27 cellular contexts compared by ENCODE assay signal in genomic region chr10:108348215-108348614, GRCh38.
"Had no signal": no experiment of that assay in that cellular context is flagged by ENCODE, and none has a peak within 500 bp of the region (broad histone marks: within the 10 kb centered on the region; RNA-seq: fewer than 3 reads in every experiment).

No MANE protein-coding gene starts in this region.

- H3K27me3 ChIP-seq: ascending aorta, breast epithelium, cardiac muscle cell, colonic mucosa had no signal

- DNase-seq: activated B cell treated with CpG ODN at 0.5 μM for 24 hours; activated CD4-positive, alpha-beta T cell treated with anti-CD3 and anti-CD28 coated beads for 48 hours; activated CD4-positive, alpha-beta T cell treated with anti-CD3 and anti-CD28 coated beads, Interleukin-2, amount 50 U/mL, for 1 hour; activated CD4-positive, alpha-beta T cell treated with anti-CD3 and anti-CD28 coated beads, Interleukin-2, amount 50 U/mL, for 48 hours; activated CD8-positive, alpha-beta memory T cell treated with anti-CD3 and anti-CD28 coated beads for 24 hours; activated CD8-positive, alpha-beta T cell treated with anti-CD3 and anti-CD28 coated beads for 36 hours; activated effector memory CD4-positive, alpha-beta T cell treated with Interleukin-2 at 50 U/mL for 16 hours; activated gamma-delta T cell treated with Interleukin-2 at 50 U/mL for 16 hours; activated naive CD4-positive, alpha-beta T cell treated with anti-CD3 and anti-CD28 coated beads, Interleukin-2, amount 50 U/mL, for 16 hours; activated naive CD4-positive, alpha-beta T cell treated with Interleukin-2 at 50 U/mL for 16 hours; activated T-cell treated with anti-CD3 and anti-CD28 coated beads, Interleukin-2, amount 50 U/mL, for 4 hours; amygdala; central memory CD4-positive, alpha-beta T cell; cerebellar nuclear complex; colonic mucosa; effector memory CD4-positive, alpha-beta T cell; endodermal cell; head of caudate nucleus; hippocampal formation; T-helper 2 cell; WERI-Rb-1 had no signal

- H3K36me3 ChIP-seq: ascending aorta, breast epithelium, cardiac muscle cell, colonic mucosa, WERI-Rb-1 had no signal

- H3K27ac ChIP-seq: ascending aorta, breast epithelium, cardiac muscle cell, colonic mucosa, WERI-Rb-1 had no signal

- ATAC-seq: activated CD4-positive, CD25-positive, alpha-beta regulatory T cell treated with anti-CD3 and anti-CD28 coated beads, Interleukin-2, amount 50 U/mL, for 24 hours; activated CD8-positive, alpha-beta T cell treated with anti-CD3 and anti-CD28 coated beads for 36 hours; activated T-cell treated with anti-CD3 and anti-CD28 coated beads, Interleukin-2, amount 50 U/mL, for 4 hours; activated T-helper 17 cell treated with anti-CD3 and anti-CD28 coated beads, Interleukin-2, amount 50 U/mL, for 72 hours; esophagus mucosa had no signal

- H3K9me3 ChIP-seq: ascending aorta, breast epithelium, colonic mucosa had no signal

- H3K4me1 ChIP-seq: ascending aorta, breast epithelium, colonic mucosa had no signal

- H3K4me3 ChIP-seq: ascending aorta, breast epithelium, cardiac muscle cell, colonic mucosa had no signal
